In the genomic region with DNA sequence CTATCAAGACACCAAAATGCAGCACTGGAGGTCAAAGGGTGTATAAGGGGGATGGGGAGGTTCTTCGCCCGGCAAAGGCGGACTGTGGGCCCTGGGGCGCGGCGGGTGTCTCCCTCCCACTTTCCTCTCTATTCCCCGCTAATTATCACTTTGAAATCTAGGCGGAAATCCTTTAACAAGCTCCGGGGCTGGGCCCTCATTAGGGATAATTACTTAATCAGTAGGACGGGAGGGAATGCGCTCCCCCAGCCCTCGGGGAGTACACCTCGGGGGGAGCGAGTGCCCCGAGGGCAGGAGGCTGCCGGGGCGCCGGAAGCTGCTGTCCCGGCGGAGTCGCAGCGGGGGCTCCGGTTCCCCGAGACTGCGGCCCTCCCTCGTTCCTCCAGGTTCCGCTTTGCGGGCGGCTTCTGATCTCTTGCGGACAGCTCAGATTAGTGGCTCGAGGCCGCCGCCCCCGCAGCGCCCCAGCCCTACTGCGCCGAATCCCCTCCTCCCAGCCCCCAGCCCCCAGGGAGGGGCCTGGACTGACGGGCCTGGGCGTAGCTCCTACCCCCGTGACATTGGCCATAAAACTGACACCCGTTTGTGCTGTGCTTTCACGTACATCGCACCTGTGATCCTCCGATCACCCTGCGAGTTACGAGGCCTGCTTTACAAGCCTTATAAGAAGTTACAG, we compare ENCODE assay signal across 8 cellular contexts. TPM values are rescaled to one million over a fixed set of nuclear protein-coding genes. Genes with fewer than 3 reads are reported as not detected.
DNase-seq lines count a peak whose midpoint lies in the region; ATAC-seq and TF ChIP-seq lines count a peak whose summit lies in the region.

No MANE protein-coding gene starts in this region.

- ATAC-seq in HG03159 (IDR thresholded peaks at IDR 0.05; ENCODE audit: unreplicated experiment) (peak; percentile 71), gastrocnemius medialis (peak; percentile 59 to 60), GM19467 (IDR thresholded peaks at IDR 0.05; ENCODE audit: unreplicated experiment) (no peak)

- H3K4me1 ChIP-seq in hepatocyte (ENCODE audit: insufficient read depth) = no peaks in the 10 kb centered on the region
- peaks cover 7 to 12% of the 10 kb centered on the region in 2 donors for H3K4me1 ChIP-seq in gastrocnemius medialis

- peaks cover 43% of the 10 kb centered on the region for H3K27me3 ChIP-seq in hepatocyte
- peaks cover 0 to 6% (median 5%) of the 10 kb centered on the region in 3 donors for H3K27me3 ChIP-seq in gastrocnemius medialis

- 8% methylated on average over 37 of the region's 46 CpGs for WGBS in hepatocyte (ENCODE audit: low lambda C conversion rate, missing lambda C conversion rate)

- no peaks in the 10 kb centered on the region for H4K20me1 ChIP-seq in hepatocyte (ENCODE audit: insufficient read depth, poor library complexity, severe bottlenecking)

- H3K79me2 ChIP-seq in hepatocyte = no peaks in the 10 kb centered on the region

- no peaks in the 10 kb centered on the region for H3K9me3 ChIP-seq in hepatocyte (ENCODE audit: low read depth)
- H3K9me3 ChIP-seq in gastrocnemius medialis = no peaks in the 10 kb centered on the region

- H3K27ac ChIP-seq in hepatocyte (peak overlapping the region; percentile 31), gastrocnemius medialis (peak overlapping the region; percentile 14 to 43 (median 29))

- DNase-seq in GM10266 (ENCODE audit: extremely low spot score) (peak; percentile 70), SW480 (ENCODE audit: low spot score) (peak; percentile 74), hepatocyte (ENCODE audit: low spot score) (peak; percentile 85), gastrocnemius medialis (peak; percentile 18 to 45), NCI-H345 (lab: John Stamatoyannopoulos, UW) (no peak)
- peak; percentile 61 for DNase-seq in activated naive CD8-positive, alpha-beta T cell treated with anti-CD3 and anti-CD28 coated beads, Interleukin-2, amount 50 U/mL, for 16 hours (ENCODE audit: low read depth, low spot score)

- TF ChIP-seq POLR2A in gastrocnemius medialis (IDR thresholded peaks at IDR 0.05) = no peak

- H3K4me3 ChIP-seq in hepatocyte (peak overlapping the region; percentile 9), gastrocnemius medialis (peak overlapping the region; percentile 46 to 54 (median 49))

- no peaks in the 10 kb centered on the region for H3K9me2 ChIP-seq in hepatocyte (replicated peaks; ENCODE audit: insufficient read depth)

- in situ Hi-C loops in gastrocnemius medialis (cut with MboI; ENCODE audit: low sequenced_read_pairs in 4 of 4) = no loop called here

- H3K36me3 ChIP-seq in hepatocyte (replicated peaks; ENCODE audit: insufficient read depth, low read depth) (no peaks in the 10 kb centered on the region), gastrocnemius medialis (no peaks in the 10 kb centered on the region)

- peak overlapping the region; percentile 89 for H2AFZ ChIP-seq in hepatocyte

- intact Hi-C loops in gastrocnemius medialis (cut with DNase I; ENCODE audit: low total_unique reads) = no loop called here

- H3K4me2 ChIP-seq in hepatocyte = peak overlapping the region; percentile 88

- TF ChIP-seq CTCF in GM10266 (IDR thresholded peaks at IDR 0.05; ENCODE audit: control insufficient read depth, insufficient read depth, low read depth, missing control alignments) (peak; percentile 2), hepatocyte (IDR thresholded peaks at IDR 0.05; ENCODE audit: poor library complexity) (no peak), gastrocnemius medialis (IDR thresholded peaks at IDR 0.05 in 4 of 5, conservative IDR thresholded peaks at IDR 0.05 in 1 of 5) (no peak)

RNA-seq across cellular contexts. Expression of gene MUCL3, which starts 14.7 kb away (rescaled TPM):
- total RNA-seq in hepatocyte (0.04 and 0.13 TPM in 2 replicates), gastrocnemius medialis (not detected)
- 0.11 and 0.34 TPM in 2 replicates for polyA plus RNA-seq in hepatocyte

RNA-seq across cellular contexts. Expression of gene SFTA2, which starts 23.5 kb away (rescaled TPM):
- total RNA-seq in hepatocyte = 1.1 TPM in 1 of 2 replicates, not detected in the other
- 8.8 and 9.5 TPM in 2 replicates for polyA plus RNA-seq in hepatocyte
- not detected for total RNA-seq in gastrocnemius medialis

RNA-seq across cellular contexts. Expression of gene MUC21, which starts 28.0 kb away (rescaled TPM):
- not detected in 2 replicates for total RNA-seq in hepatocyte
- polyA plus RNA-seq in hepatocyte = not detected in 2 replicates
- total RNA-seq in gastrocnemius medialis = not detected

RNA-seq across cellular contexts. Expression of gene VARS2, which starts 41.5 kb away (rescaled TPM):
- 23.1 and 36.9 TPM in 2 replicates for total RNA-seq in hepatocyte
- 20.8 and 21.6 TPM in 2 replicates for polyA plus RNA-seq in hepatocyte
- total RNA-seq in gastrocnemius medialis = 10 to 100 TPM; 16.0 to 38.5 (median 19.3) TPM

RNA-seq across cellular contexts. Expression of gene GTF2H4, which starts 47.5 kb away (rescaled TPM):
- 15.2 and 26.0 TPM in 2 replicates for total RNA-seq in hepatocyte
- 13.6 and 14.0 TPM in 2 replicates for polyA plus RNA-seq in hepatocyte
- total RNA-seq in gastrocnemius medialis = 10 to 100 TPM in 1 of 4 donors, 1 to 10 TPM in 3; 5.7 to 20.7 (median 7.5) TPM
